8 cellular contexts compared by ENCODE assay signal in the genomic region with DNA sequence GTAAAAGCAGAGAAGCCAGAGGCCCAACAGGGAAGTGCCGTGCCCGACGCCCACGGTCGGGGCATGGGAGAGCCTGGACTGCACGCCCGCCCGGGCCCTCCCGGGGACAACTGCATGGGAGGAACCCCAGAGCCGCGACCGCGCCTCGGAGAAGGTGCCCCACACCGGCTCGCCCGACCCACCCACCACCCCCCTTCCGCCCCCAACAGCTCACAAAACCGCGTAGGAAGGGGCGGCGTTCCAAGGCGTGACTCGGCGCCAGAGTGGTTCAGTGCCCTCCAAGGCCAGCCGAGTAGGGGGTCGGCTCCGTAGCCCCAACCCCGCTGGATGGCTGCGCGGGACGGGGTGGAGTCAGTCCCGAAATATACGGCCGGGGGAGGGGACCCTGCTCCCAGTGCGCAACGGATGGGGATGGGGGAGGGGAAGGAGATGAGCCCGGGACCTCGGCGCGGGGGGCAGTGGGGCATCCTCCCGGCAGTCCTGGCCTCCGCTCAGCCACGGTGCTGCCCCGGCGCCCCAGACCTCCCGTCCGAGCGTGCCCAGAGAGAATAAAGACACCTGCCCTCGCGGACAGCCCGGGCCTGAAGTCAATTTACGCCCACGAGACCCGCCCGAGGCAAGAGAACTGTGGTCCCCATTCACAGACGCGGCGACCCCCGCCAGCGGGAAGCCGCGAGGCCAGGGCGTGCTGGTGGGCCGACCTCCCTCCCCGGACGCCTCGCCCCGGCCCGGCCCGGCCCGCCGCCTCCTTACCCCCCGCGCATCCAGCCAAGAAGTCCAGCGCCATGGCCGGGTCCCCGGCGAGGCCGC. TPM values are rescaled to one million over a fixed set of nuclear protein-coding genes. Genes with fewer than 3 reads are reported as not detected.
DNase-seq lines count a peak whose midpoint lies in the region; FAIRE-seq and TF ChIP-seq lines count a peak whose summit lies in the region.

No MANE protein-coding gene starts in this region.

- H4K20me1 ChIP-seq in osteoblast (ENCODE audit: insufficient read depth, low read length): peaks cover 14% of the 10 kb centered on the region

- H3K79me2 ChIP-seq in osteoblast (ENCODE audit: insufficient read depth, low read length): no peaks in the 10 kb centered on the region

- TF ChIP-seq POLR2A in GM12892 (IDR thresholded peaks at IDR 0.05; ENCODE audit: low read depth, low read length): no peak

- H2AFZ ChIP-seq in osteoblast (ENCODE audit: low read length): peak overlapping the region; percentile 51

- peaks cover 7% of the 10 kb centered on the region for H3K4me1 ChIP-seq in osteoblast (ENCODE audit: insufficient read depth, low read length)

- no peak overlapping the region for H3K27ac ChIP-seq in osteoblast (ENCODE audit: low read depth, low read length)

- DNase-seq in GM12892 (ENCODE audit: insufficient read length) (no peak), activated T-cell treated with anti-CD3 and anti-CD28 coated beads for 4 hours (peak; percentile 35), fibroblast of pulmonary artery (ENCODE audit: low read depth) (no peak), osteoblast (ENCODE audit: insufficient read length, low spot score, missing footprints) (peak; percentile 89), SW 1271 (lab: John Stamatoyannopoulos, UW) (no peak), HPDE6-E6E7 (ENCODE audit: extremely low spot score) (no peak), HuH-7 (ENCODE audit: low spot score) (no peak)

- TF ChIP-seq RAD21 in Ishikawa (IDR thresholded peaks at IDR 0.05; ENCODE audit: low read depth): no peak

- TF ChIP-seq CTCF in fibroblast of pulmonary artery (IDR thresholded peaks at IDR 0.05; ENCODE audit: low read length, missing control alignments) (no peak), osteoblast (IDR thresholded peaks at IDR 0.05; ENCODE audit: extremely low read depth, low read depth, low read length) (no peak)

- no peaks in the 10 kb centered on the region for H3K27me3 ChIP-seq in osteoblast (ENCODE audit: insufficient read depth, low read length)

- H3K4me3 ChIP-seq in fibroblast of pulmonary artery (replicated peaks; ENCODE audit: low read depth, low read length): peak overlapping the region; percentile 75
- peak overlapping the region; percentile 81 for H3K4me3 ChIP-seq in osteoblast (ENCODE audit: insufficient read depth, low read length)

- peak overlapping the region; percentile 84 for H3K4me2 ChIP-seq in osteoblast (ENCODE audit: insufficient read depth, low read length)

- H3K36me3 ChIP-seq in osteoblast (ENCODE audit: insufficient read depth, low read length): no peaks in the 10 kb centered on the region

- peak; percentile 58 for FAIRE-seq in GM12892 (lab: Jason Lieb, UNC)

- no peaks in the 10 kb centered on the region for H3K9me3 ChIP-seq in osteoblast (ENCODE audit: low read depth, low read length)

- no peak for TF ChIP-seq EP300 in Ishikawa (IDR thresholded peaks at IDR 0.05; ENCODE audit: borderline replicate concordance)

TF ChIP-seq in Ishikawa, 13 proteins besides CTCF, POLR2A, EP300 and RAD21:
- TF ChIP-seq NFIC (IDR thresholded peaks at IDR 0.05) (no peak), EGR1 (IDR thresholded peaks at IDR 0.05) (peak; percentile 69; the same call in 1 of the 2 replicates), ZBTB7A (IDR thresholded peaks at IDR 0.05; ENCODE audit: low read depth) (peak; percentile 80), TEAD4 (IDR thresholded peaks at IDR 0.05) (no peak)

RNA-seq across cellular contexts. Expression of gene SLC25A29, which starts 0.6 kb away (rescaled TPM):
- polyA plus RNA-seq in GM12892 (2012; ENCODE audit: missing spikeins): 9.7 TPM
- 11.8 and 19.9 TPM in 2 replicates for total RNA-seq in osteoblast

RNA-seq across cellular contexts. Expression of gene SLC25A47, which starts 17.5 kb away (rescaled TPM):
- not detected for polyA plus RNA-seq in GM12892 (2012; ENCODE audit: missing spikeins)
- not detected in 2 replicates for total RNA-seq in osteoblast

Comparison
In these comparisons a context has a peak if more than half of its experiments do, and no peak if none do; other contexts are left out.
1. DNase-seq: peak in activated T-cell treated with anti-CD3 and anti-CD28 coated beads for 4 hours (single experiment) and osteoblast (single experiment); none in GM12892 (single experiment), fibroblast of pulmonary artery (single experiment), SW 1271 (0 of 2), HPDE6-E6E7 (single experiment) and HuH-7 (single experiment).